1 cellular context compared by ENCODE assay signal in genomic region chr4:120741636-120742035, GRCh38.
TF ChIP-seq lines count a peak whose summit lies in the region.

No MANE protein-coding gene starts in this region.

TF ChIP-seq in HEK293, 187 proteins besides CTCF, POLR2A, EP300 and RAD21:
- TF ChIP-seq ZNF341 (tag by site-specific recombination; IDR thresholded peaks at IDR 0.05; ENCODE audit: low read depth), result 0 out of 2 replicates have a peak, but pooled peaks have one; percentile 8
